In genomic region chr10:125514206-125515162, GRCh38 we compare ENCODE assay signal across 17 cellular contexts.
A peak's percentile ranks its signal among the peaks of the same experiment; 100 is the strongest.
DNase-seq lines count a peak whose midpoint lies in the region; ATAC-seq and TF ChIP-seq lines count a peak whose summit lies in the region.
"Had no signal": no experiment of that assay in that cellular context is flagged by ENCODE, and none has a peak within 500 bp of the region (broad histone marks: within the 10 kb centered on the region; RNA-seq: fewer than 3 reads in every experiment).

No MANE protein-coding gene starts in this region.

- POLR2A ChIA-PET in MCF 10A (lab: Yijun Ruan, JAX) (interaction anchor here (0.6 to 1.0 kb wide), 3 partner anchors 9 to 366 kb away, joined by 3 to 4 read pairs (median 3); no protein-coding TSS in a partner anchor), OCI-LY7 (lab: Charles Lee) (interaction anchor here (0.5 to 0.6 kb wide), 2 partner anchors 12 to 175 kb away, joined by 3 read pairs; no protein-coding TSS in a partner anchor)

- H3K4me3 ChIP-seq in breast epithelium (no peak overlapping the region), OCI-LY7 (ENCODE audit: low read depth, low read length, poor library complexity, severe bottlenecking) (no peak overlapping the region), thymus (ENCODE audit: low read length) (no peak overlapping the region), stomach (no peak overlapping the region)

- H3K9me3 Mint-ChIP-seq in MCF 10A (ENCODE audit: unreplicated experiment), result no peaks in the 10 kb centered on the region
- H3K9me3 Mint-ChIP-seq in glutamatergic neuron (ENCODE audit: unreplicated experiment), result no peaks in the 10 kb centered on the region

- 79% methylated on average over 17 of the region's 17 CpGs for WGBS in thymus
- WGBS in stomach, 5 donors, result 54 to 74% (median 72%) methylated on average over 17 of the region's 17 CpGs

- H3K27ac ChIP-seq in breast epithelium (no peak overlapping the region), OCI-LY7 (ENCODE audit: low read depth, low read length, poor library complexity, severe bottlenecking) (no peak overlapping the region), thymus (ENCODE audit: low read depth) (peak overlapping the region; percentile 52), stomach (no peak overlapping the region)

- no peaks in the 10 kb centered on the region for H3K4me1 ChIP-seq in breast epithelium
- no peaks in the 10 kb centered on the region for H3K4me1 ChIP-seq in OCI-LY7 (ENCODE audit: insufficient read depth, low read length, poor library complexity, severe bottlenecking)
- H3K4me1 ChIP-seq in thymus (ENCODE audit: control insufficient read depth, insufficient read depth, low read length), result no peaks in the 10 kb centered on the region
- peaks cover 0 to 7% (median 0%) of the 10 kb centered on the region in 4 donors for H3K4me1 ChIP-seq in stomach

- no peak for ATAC-seq in GM18861 (IDR thresholded peaks at IDR 0.05; ENCODE audit: unreplicated experiment)
- ATAC-seq: activated CD8-positive, alpha-beta T cell treated with anti-CD3 and anti-CD28 coated beads, Interleukin-2, amount 10 ng/mL, durations not matched to agents 7 days and 5 days; PC-3 had no signal

- no peaks in the 10 kb centered on the region for H3K27me3 ChIP-seq in breast epithelium
- H3K27me3 ChIP-seq in thymus (ENCODE audit: control insufficient read depth, insufficient read depth), result no peaks in the 10 kb centered on the region
- no peaks in the 10 kb centered on the region for H3K27me3 ChIP-seq in stomach

- intact Hi-C loops in MCF 10A (cut with micrococcal nuclease) (no loop called here), breast epithelium (cut with DNase I; ENCODE audit: low total_unique reads) (loop anchor here (5.0 kb wide), 1 partner anchor 872 kb away; no protein-coding TSS in a partner anchor), OCI-LY7 (cut with micrococcal nuclease; ENCODE audit: unreplicated experiment) (no loop called here), stomach (cut with DNase I; ENCODE audit: low total_unique reads) (no loop called here)

- no peaks in the 10 kb centered on the region for H4K20me1 ChIP-seq in OCI-LY7 (ENCODE audit: insufficient read depth, low read length)

- no peak overlapping the region for H3K27ac Mint-ChIP-seq in MCF 10A (ENCODE audit: low read depth, unreplicated experiment)
- H3K27ac Mint-ChIP-seq in glutamatergic neuron (ENCODE audit: unreplicated experiment), result peak overlapping the region; percentile 22
- H3K27ac Mint-ChIP-seq: activated CD8-positive, alpha-beta T cell treated with anti-CD3 and anti-CD28 coated beads, Interleukin-2, amount 10 ng/mL, durations not matched to agents 7 days and 5 days had no signal

- H3K9me3 ChIP-seq in breast epithelium (no peaks in the 10 kb centered on the region), OCI-LY7 (ENCODE audit: low read length) (no peaks in the 10 kb centered on the region), thymus (ENCODE audit: control insufficient read depth) (no peaks in the 10 kb centered on the region), stomach (peaks cover 0 to 4% (median 0%) of the 10 kb centered on the region in 4 donors)

- TF ChIP-seq EP300 in stomach (IDR thresholded peaks at IDR 0.05), result no peak

- H3K36me3 ChIP-seq in breast epithelium, result no peaks in the 10 kb centered on the region
- no peaks in the 10 kb centered on the region for H3K36me3 ChIP-seq in OCI-LY7 (ENCODE audit: insufficient read depth, low read length)
- no peaks in the 10 kb centered on the region for H3K36me3 ChIP-seq in thymus (ENCODE audit: control insufficient read depth, insufficient read depth)
- H3K36me3 ChIP-seq in stomach, result no peaks in the 10 kb centered on the region

- BruUV-seq in MCF 10A (replicated peaks; lab: Mats Ljungman, UMichigan) (no TSS peak), OCI-LY7 (replicated peaks; lab: Mats Ljungman, UMichigan) (no TSS peak)

- peaks cover 37% of the 10 kb centered on the region for H3K27me3 Mint-ChIP-seq in MCF 10A (ENCODE audit: insufficient read depth, unreplicated experiment)
- peaks cover 5% of the 10 kb centered on the region for H3K27me3 Mint-ChIP-seq in glutamatergic neuron (ENCODE audit: unreplicated experiment)

- TF ChIP-seq CTCF in MCF 10A (IDR thresholded peaks at IDR 0.05; ENCODE audit: unreplicated experiment) (no peak), breast epithelium (IDR thresholded peaks at IDR 0.05) (no peak), OCI-LY7 (conservative IDR thresholded peaks at IDR 0.05; ENCODE audit: low read length) (no peak), glutamatergic neuron (IDR thresholded peaks at IDR 0.05; ENCODE audit: partially characterized antibody, unreplicated experiment) (no peak), stomach (IDR thresholded peaks at IDR 0.05) (no peak)

- H2AFZ ChIP-seq in OCI-LY7 (ENCODE audit: low read length), result 0 out of 2 replicates have a peak overlapping the region, but pooled peaks have one; percentile 4

- H3K4me2 ChIP-seq in OCI-LY7 (ENCODE audit: low read length), result no peak overlapping the region

- H3K4me3 Mint-ChIP-seq in MCF 10A (ENCODE audit: unreplicated experiment), result no peak overlapping the region
- H3K4me3 Mint-ChIP-seq in glutamatergic neuron (ENCODE audit: unreplicated experiment), result no peak overlapping the region
- H3K4me3 Mint-ChIP-seq: activated CD8-positive, alpha-beta T cell treated with anti-CD3 and anti-CD28 coated beads, Interleukin-2, amount 10 ng/mL, durations not matched to agents 7 days and 5 days had no signal

- H3K79me2 ChIP-seq in OCI-LY7 (ENCODE audit: insufficient read depth, low read depth, low read length), result no peaks in the 10 kb centered on the region

- H3K36me3 Mint-ChIP-seq in MCF 10A (ENCODE audit: insufficient read depth, unreplicated experiment) (no peaks in the 10 kb centered on the region), glutamatergic neuron (ENCODE audit: unreplicated experiment) (no peaks in the 10 kb centered on the region)

- CTCF ChIA-PET in MCF 10A (lab: Yijun Ruan, JAX) (interaction anchor here (0.6 to 1.7 kb wide), 5 partner anchors 13 to 1446 kb away, joined by 3 to 8 read pairs (median 3); no protein-coding TSS in a partner anchor), OCI-LY7 (lab: Charles Lee; ENCODE audit: unreplicated experiment) (no interaction called here)

- H3K9me2 ChIP-seq in OCI-LY7 (ENCODE audit: insufficient read depth, low read length), result no peaks in the 10 kb centered on the region

- H3K4me1 Mint-ChIP-seq in MCF 10A (ENCODE audit: insufficient read depth, unreplicated experiment), result peaks cover 10% of the 10 kb centered on the region
- H3K4me1 Mint-ChIP-seq in glutamatergic neuron (ENCODE audit: low read depth, unreplicated experiment), result peaks cover 3% of the 10 kb centered on the region

- DNase-seq in MCF 10A (ENCODE audit: unreplicated experiment) (peak; percentile 62), breast epithelium (ENCODE audit: low spot score in 2 of 2) (no peak), OCI-LY7 (ENCODE audit: low spot score) (no peak), glutamatergic neuron (no peak), stomach (no peak), HK-2 (ENCODE audit: unreplicated experiment) (no peak)
- DNase-seq: activated CD8-positive, alpha-beta T cell treated with anti-CD3 and anti-CD28 coated beads, Interleukin-2, amount 10 ng/mL, durations not matched to agents 7 days and 5 days; Calu3; central memory CD4-positive, alpha-beta T cell; effector memory CD4-positive, alpha-beta T cell; HCEC 1CT; NCI-H2029 treated with DMSO at 0.1 percent for 48 hours; NCI-H69; PC-3; posterior cingulate gyrus had no signal

- no peak for TF ChIP-seq POLR2A in breast epithelium (IDR thresholded peaks at IDR 0.05)
- no peak for TF ChIP-seq POLR2A in stomach (IDR thresholded peaks at IDR 0.05)
